ENCODE assay signal across 10 cellular contexts in the genomic region with DNA sequence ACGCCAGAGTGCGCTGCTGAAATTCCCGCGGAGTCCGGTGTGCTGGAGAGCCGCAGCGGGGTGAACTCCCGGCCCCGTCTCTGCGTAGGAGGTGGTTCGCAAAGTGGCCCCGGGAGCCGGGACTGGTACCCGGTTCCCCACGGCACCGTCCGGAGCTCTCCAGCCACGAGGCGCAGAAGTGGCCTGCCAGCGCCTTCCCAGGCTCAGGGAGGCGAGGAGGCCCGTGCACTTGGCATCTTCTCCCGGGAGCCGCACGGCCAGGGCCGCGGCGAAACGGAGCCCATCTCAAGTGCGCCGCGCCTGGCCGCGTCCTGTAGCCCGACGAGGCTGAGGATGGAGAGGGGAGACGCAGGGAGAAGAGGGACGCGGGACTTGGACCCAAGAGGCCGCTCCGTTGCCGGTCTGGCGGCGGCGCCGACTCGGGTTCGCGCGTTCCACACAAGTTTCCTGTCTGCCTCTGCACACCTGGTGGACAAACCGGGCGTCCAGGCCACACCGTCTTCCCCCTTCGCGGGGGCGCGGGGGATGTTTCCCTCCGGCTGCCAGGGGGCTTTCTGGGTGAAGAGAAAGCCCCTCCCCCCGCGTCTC. TPM values are rescaled to one million over a fixed set of nuclear protein-coding genes. Genes with fewer than 3 reads are reported as not detected.
DNase-seq lines count a peak whose midpoint lies in the region; ATAC-seq and TF ChIP-seq lines count a peak whose summit lies in the region.
"Had no signal": no experiment of that assay in that cellular context is flagged by ENCODE, and none has a peak within 500 bp of the region (broad histone marks: within the 10 kb centered on the region; RNA-seq: fewer than 3 reads in every experiment).

No MANE protein-coding gene starts in this region.

- no peaks in the 10 kb centered on the region for H3K9me3 ChIP-seq in mammary epithelial cell (replicated peaks; ENCODE audit: insufficient read depth, low read length)
- no peaks in the 10 kb centered on the region for H3K9me3 ChIP-seq in thoracic aorta

- DNase-seq in NCI-H1092 treated with DMSO at 0.1 percent for 48 hours (lab: John Stamatoyannopoulos, UW) (peak; percentile 33), NCI-H1092 (lab: John Stamatoyannopoulos, UW) (no peak), mammary epithelial cell (peak; percentile 49), kidney epithelial cell (ENCODE audit: low read depth) (no peak), thoracic aorta (ENCODE audit: low spot score) (no peak), NOMO-1 (lab: John Stamatoyannopoulos, UW; ENCODE audit: unreplicated experiment in 2 of 2) (no peak), GM13976 (ENCODE audit: low spot score) (no peak), NCI-H1436 treated with DMSO at 0.1 percent for 48 hours (lab: John Stamatoyannopoulos, UW) (no peak)
- DNase-seq: activated gamma-delta T cell treated with Interleukin-2 at 50 U/mL for 16 hours had no signal

- H3K9ac ChIP-seq in mammary epithelial cell (ENCODE audit: insufficient read depth, low read length), result no peak overlapping the region

- H4K20me1 ChIP-seq in mammary epithelial cell (ENCODE audit: insufficient read depth, low read length), result no peaks in the 10 kb centered on the region

- 9% methylated on average over 17 of the region's 60 CpGs for WGBS in mammary epithelial cell (ENCODE audit: low coverage, missing lambda C conversion rate)

- H3K36me3 ChIP-seq in mammary epithelial cell (ENCODE audit: insufficient read depth, low read length) (no peaks in the 10 kb centered on the region), kidney epithelial cell (ENCODE audit: control insufficient read depth, insufficient read depth, low read length) (no peaks in the 10 kb centered on the region), thoracic aorta (no peaks in the 10 kb centered on the region)

- in situ Hi-C loops in mammary epithelial cell (cut with MboI; ENCODE audit: low sequenced_read_pairs in 2 of 2) (loop anchor here (5.0 kb wide), 3 partner anchors 282 to 847 kb away; no protein-coding TSS in a partner anchor), GM13976 (cut with MboI; ENCODE audit: low sequenced_read_pairs, unreplicated experiment) (no loop called here)

- intact Hi-C loops in mammary epithelial cell (cut with micrococcal nuclease), result loop anchor here (5.0 to 10.0 kb wide), 4 partner anchors 457 to 1830 kb away; a partner anchor contains a TSS

- peak overlapping the region; percentile 88 for H2AFZ ChIP-seq in mammary epithelial cell (ENCODE audit: low read depth, low read length)

- no peak for ATAC-seq in thoracic aorta (ENCODE audit: insufficient number of reproducible peaks, low FRiP score, low read depth)

- CTCF ChIA-PET in mammary epithelial cell (lab: Charles Lee; ENCODE audit: low non-redundant PET), result no interaction called here

- H3K79me2 ChIP-seq in mammary epithelial cell (ENCODE audit: insufficient read depth, low read length), result peaks cover 43% of the 10 kb centered on the region

- BruUV-seq in mammary epithelial cell (replicated peaks; lab: Mats Ljungman, UMichigan), result no TSS peak

- H3K27me3 ChIP-seq in mammary epithelial cell (ENCODE audit: insufficient read depth, low read length) (no peaks in the 10 kb centered on the region), kidney epithelial cell (ENCODE audit: control insufficient read depth, insufficient read depth, low read length) (peaks cover 79% of the 10 kb centered on the region), thoracic aorta (replicated peaks; ENCODE audit: insufficient read depth) (no peaks in the 10 kb centered on the region)

- peak overlapping the region; percentile 23 to 82 (median 48) for H3K4me3 ChIP-seq in mammary epithelial cell (replicated peaks in 1 of 3; ENCODE audit: insufficient read depth in 1 of 3, low read depth in 2 of 3, low read length in 3 of 3)
- H3K4me3 ChIP-seq in kidney epithelial cell (ENCODE audit: low read depth, low read length), result peak overlapping the region; percentile 7
- peak overlapping the region; percentile 72 for H3K4me3 ChIP-seq in thoracic aorta

- H3K27ac ChIP-seq in mammary epithelial cell (ENCODE audit: insufficient read depth, low read depth, low read length), result no peak overlapping the region
- H3K27ac ChIP-seq in thoracic aorta, result peak overlapping the region; percentile 72 to 82

- TF ChIP-seq CTCF in mammary epithelial cell (conservative IDR thresholded peaks at IDR 0.05 in 1 of 2, IDR thresholded peaks at IDR 0.05 in 1 of 2; ENCODE audit: extremely low read depth in 1 of 2, insufficient read depth in 1 of 2, low read depth in 1 of 2, low read length in 2 of 2) (peak in 1 of 2 donors; percentile 38), kidney epithelial cell (IDR thresholded peaks at IDR 0.05; ENCODE audit: insufficient read depth, low read length, poor library complexity, severe bottlenecking) (no peak), thoracic aorta (IDR thresholded peaks at IDR 0.05) (no peak), GM13976 (IDR thresholded peaks at IDR 0.05; ENCODE audit: borderline replicate concordance, control extremely low read depth, extremely low read depth, insufficient read depth, missing control alignments) (no peak)

- H3K4me2 ChIP-seq in mammary epithelial cell (ENCODE audit: insufficient read depth, low read depth, low read length), result peak overlapping the region; percentile 94

- dilution Hi-C loops in mammary epithelial cell (cut with HindIII; ENCODE audit: low sequenced_read_pairs), result no loop called here

- H3K4me1 ChIP-seq in mammary epithelial cell (ENCODE audit: insufficient read depth, low read length) (peaks cover 14% of the 10 kb centered on the region), thoracic aorta (ENCODE audit: control insufficient read depth in 1 of 2, low read depth in 2 of 2) (peaks cover 0 to 13% of the 10 kb centered on the region in 2 donors)

RNA-seq across cellular contexts. Expression of a gene that starts 1.0 kb away (rescaled TPM):
- total RNA-seq in mammary epithelial cell (100 to 1,000 TPM in 1 of 2 donors, 10 to 100 TPM in 1; 29.8 to 200 TPM), kidney epithelial cell (6.5 and 6.6 TPM in 2 replicates), thoracic aorta (10 to 100 TPM in 1 of 2 donors, 1 to 10 TPM in 1; 5.7 to 11.1 TPM)
- 29.6 TPM for polyA plus RNA-seq in mammary epithelial cell
- 14.3 TPM for polyA minus RNA-seq in mammary epithelial cell
- total RNA-seq: A673 had no signal

Comparison
In these comparisons a context has a peak if more than half of its experiments do, and no peak if none do; other contexts are left out.
1. DNase-seq: peak in NCI-H1092 treated with DMSO at 0.1 percent for 48 hours (single experiment) and mammary epithelial cell (single experiment); none in NCI-H1092 (single experiment), kidney epithelial cell (single experiment), thoracic aorta (single experiment), NOMO-1 (0 of 2), GM13976 (single experiment) and NCI-H1436 treated with DMSO at 0.1 percent for 48 hours (single experiment).
2. H3K4me3 ChIP-seq: peak in every context shown above with its lines; median percentile 72 in thoracic aorta; 48 in mammary epithelial cell; 7 in kidney epithelial cell.